1 cellular context compared by ENCODE assay signal in genomic region chr3:101827211-101828174, GRCh38.
TF ChIP-seq lines count a peak whose summit lies in the region.

No MANE protein-coding gene starts in this region.

TF ChIP-seq in HepG2, 621 proteins besides CTCF, POLR2A, EP300 and RAD21 (continued from another document and continues in another):
- TF ChIP-seq HIC2 (CRISPR knock-in tag; IDR thresholded peaks at IDR 0.05; ENCODE audit: low read depth), result no peak
- TF ChIP-seq ZNF672 (CRISPR knock-in tag; IDR thresholded peaks at IDR 0.05), result no peak
- no peak for TF ChIP-seq ARNTL (CRISPR knock-in tag; IDR thresholded peaks at IDR 0.05)
- TF ChIP-seq HMGA1 (CRISPR knock-in tag; conservative IDR thresholded peaks at IDR 0.05), result no peak
- no peak for TF ChIP-seq SOX5 (CRISPR knock-in tag; IDR thresholded peaks at IDR 0.05; ENCODE audit: borderline replicate concordance)
- TF ChIP-seq SNRNP70 (IDR thresholded peaks at IDR 0.05; ENCODE audit: low read depth, low read length), result no peak
- TF ChIP-seq TFDP2 (CRISPR knock-in tag; IDR thresholded peaks at IDR 0.05), result no peak
- TF ChIP-seq ZNF784 (CRISPR knock-in tag; IDR thresholded peaks at IDR 0.05; ENCODE audit: borderline replicate concordance), result no peak
- TF ChIP-seq POLR2G (IDR thresholded peaks at IDR 0.05; ENCODE audit: low read depth, low read length), result peak; percentile 81
- no peak for TF ChIP-seq ATF7 (IDR thresholded peaks at IDR 0.05)
- TF ChIP-seq ATF7 (CRISPR knock-in tag; IDR thresholded peaks at IDR 0.05), result no peak
- no peak for TF ChIP-seq CREB1 (IDR thresholded peaks at IDR 0.05)
- TF ChIP-seq CREB1 (CRISPR knock-in tag; IDR thresholded peaks at IDR 0.05), result peak; percentile 18; the same call in 1 of the 2 replicates
- TF ChIP-seq ZNF460 (CRISPR knock-in tag; IDR thresholded peaks at IDR 0.05; ENCODE audit: borderline replicate concordance), result no peak
- no peak for TF ChIP-seq FUBP1 (CRISPR knock-in tag; IDR thresholded peaks at IDR 0.05; ENCODE audit: borderline replicate concordance)
- no peak for TF ChIP-seq EHMT2 (IDR thresholded peaks at IDR 0.05; ENCODE audit: borderline replicate concordance, low read depth, low read length)
- no peak for TF ChIP-seq SKI (IDR thresholded peaks at IDR 0.05; ENCODE audit: partially characterized antibody)
- no peak for TF ChIP-seq ZBTB21 (CRISPR knock-in tag; IDR thresholded peaks at IDR 0.05)
- TF ChIP-seq KDM4B (CRISPR knock-in tag; IDR thresholded peaks at IDR 0.05), result 0 out of 2 replicates have a peak, but pooled peaks have one; percentile 49
- no peak for TF ChIP-seq ZNF878 (CRISPR knock-in tag; IDR thresholded peaks at IDR 0.05)
- TF ChIP-seq ARID4A (CRISPR knock-in tag; IDR thresholded peaks at IDR 0.05; ENCODE audit: borderline replicate concordance), result peak; percentile 40; the same call in 1 of the 2 replicates
- no peak for TF ChIP-seq ZNF597 (CRISPR knock-in tag; IDR thresholded peaks at IDR 0.05)
- TF ChIP-seq CHD2 (IDR thresholded peaks at IDR 0.05; ENCODE audit: low read depth, low read length), result no peak
- peak; percentile 78; the same call in 1 of the 2 replicates for TF ChIP-seq MYC (CRISPR knock-in tag; IDR thresholded peaks at IDR 0.05; ENCODE audit: borderline replicate concordance)
- TF ChIP-seq ZNF282 (IDR thresholded peaks at IDR 0.05; ENCODE audit: partially characterized antibody), result no peak
- TF ChIP-seq GMEB1 (CRISPR knock-in tag; IDR thresholded peaks at IDR 0.05; ENCODE audit: borderline replicate concordance), result no peak
- TF ChIP-seq RBM39 (IDR thresholded peaks at IDR 0.05; ENCODE audit: low read depth, low read length, poor library complexity, severe bottlenecking), result no peak
- no peak for TF ChIP-seq ZNF724P (CRISPR knock-in tag; IDR thresholded peaks at IDR 0.05; ENCODE audit: borderline replicate concordance)
- no peak for TF ChIP-seq IKZF1 (IDR thresholded peaks at IDR 0.05)
- TF ChIP-seq CENPBD1 (CRISPR knock-in tag; IDR thresholded peaks at IDR 0.05; ENCODE audit: borderline replicate concordance, low read depth), result no peak
- no peak for TF ChIP-seq CBX2 (IDR thresholded peaks at IDR 0.05; ENCODE audit: low read depth, low read length)
- no peak for TF ChIP-seq CBX2 (CRISPR knock-in tag; IDR thresholded peaks at IDR 0.05; ENCODE audit: low read depth)
- TF ChIP-seq MLX (CRISPR knock-in tag; IDR thresholded peaks at IDR 0.05), result no peak
- no peak for TF ChIP-seq ZNF713 (CRISPR knock-in tag; IDR thresholded peaks at IDR 0.05)
- no peak for TF ChIP-seq STAT5B (CRISPR knock-in tag; IDR thresholded peaks at IDR 0.05)
- TF ChIP-seq NCOR1 (IDR thresholded peaks at IDR 0.05; ENCODE audit: borderline replicate concordance, low read length), result no peak
- TF ChIP-seq MEIS2 (CRISPR knock-in tag; IDR thresholded peaks at IDR 0.05), result no peak
- TF ChIP-seq DBP (CRISPR knock-in tag; IDR thresholded peaks at IDR 0.05; ENCODE audit: not compliant biosample characterization), result no peak
- no peak for TF ChIP-seq KAT2B (IDR thresholded peaks at IDR 0.05; ENCODE audit: borderline replicate concordance, low read depth, low read length)
- TF ChIP-seq KLF9 (CRISPR knock-in tag; IDR thresholded peaks at IDR 0.05; ENCODE audit: low read depth), result no peak
- TF ChIP-seq ZNF609 (CRISPR knock-in tag; IDR thresholded peaks at IDR 0.05; ENCODE audit: borderline replicate concordance), result no peak
- no peak; the same call in 1 of the 2 replicates for TF ChIP-seq KDM5B (CRISPR knock-in tag; IDR thresholded peaks at IDR 0.05; ENCODE audit: borderline replicate concordance)
- TF ChIP-seq SAFB2 (CRISPR knock-in tag; IDR thresholded peaks at IDR 0.05; ENCODE audit: borderline replicate concordance, low read depth), result no peak; the same call in 1 of the 2 replicates
- no peak for TF ChIP-seq SYNCRIP (IDR thresholded peaks at IDR 0.05; ENCODE audit: insufficient read depth, low read depth, low read length)
